ENCODE assay signal across 8 cellular contexts in genomic region chr4:181143241-181143854, GRCh38.
DNase-seq lines count a peak whose midpoint lies in the region; ATAC-seq, FAIRE-seq and TF ChIP-seq lines count a peak whose summit lies in the region.

No MANE protein-coding gene starts in this region.

- no peaks in the 10 kb centered on the region for H3K9me3 ChIP-seq in AG04450 (ENCODE audit: control insufficient read depth, insufficient read depth, low read length)

- TF ChIP-seq CTCF in AG04450 (IDR thresholded peaks at IDR 0.05; ENCODE audit: low read depth, low read length): peak; percentile 91
- peak; percentile 93 for TF ChIP-seq CTCF in VCaP (conservative IDR thresholded peaks at IDR 0.05)
- peak; percentile 70 for TF ChIP-seq CTCF in bronchial epithelial cell (IDR thresholded peaks at IDR 0.05; ENCODE audit: insufficient read depth, low read length, severe bottlenecking)

- H3K4me3 ChIP-seq in AG04450 (ENCODE audit: low read depth, low read length) (no peak overlapping the region), bronchial epithelial cell (ENCODE audit: low read depth, low read length) (no peak overlapping the region)

- H3K27me3 ChIP-seq in AG04450 (ENCODE audit: control insufficient read depth, insufficient read depth, low read length): no peaks in the 10 kb centered on the region
- H3K27me3 ChIP-seq in bronchial epithelial cell (ENCODE audit: control insufficient read depth, insufficient read depth, low read length): no peaks in the 10 kb centered on the region

- H3K36me3 ChIP-seq in bronchial epithelial cell (ENCODE audit: control insufficient read depth, insufficient read depth, low read length): no peaks in the 10 kb centered on the region

- DNase-seq in AG04450 (ENCODE audit: low read depth, low spot score) (peak; percentile 56), NCI-H146 treated with DMSO at 0.1 percent for 48 hours (lab: John Stamatoyannopoulos, UW; ENCODE audit: unreplicated experiment) (peak; percentile 27), bronchial epithelial cell (ENCODE audit: low read depth) (peak; percentile 53), kidney tubule cell (ENCODE audit: low spot score) (peak; percentile 70)
- DNase-seq in stimulated activated CD4-positive, alpha-beta T cell treated with anti-CD3 and anti-CD28 coated beads, Interleukin-2, amount 100 ng/mL, for 48 hours: peak; percentile 60 to 67

- FAIRE-seq in bronchial epithelial cell (lab: Jason Lieb, UNC): no peak

- H3K27ac ChIP-seq in AG04450 (ENCODE audit: low read depth, low read length) (no peak overlapping the region), VCaP (no peak overlapping the region)

- CTCF ChIA-PET in AG04450 (lab: Charles Lee): interaction anchor here (0.5 to 7.0 kb wide), 36 partner anchors 9 to 1783 kb away, joined by 3 to 96 read pairs (median 3); no protein-coding TSS in a partner anchor

- ATAC-seq in GM18499 (IDR thresholded peaks at IDR 0.05; ENCODE audit: insufficient read depth, unreplicated experiment) (peak; percentile 91), HG02870 (IDR thresholded peaks at IDR 0.05; ENCODE audit: unreplicated experiment) (peak; percentile 83)

- POLR2A ChIA-PET in AG04450 (lab: Yijun Ruan, JAX): no interaction called here
